Comparison of ENCODE assay signal across 9 cellular contexts in genomic region chr16:84726670-84727467, GRCh38. TPM values are rescaled to one million over a fixed set of nuclear protein-coding genes. Genes with fewer than 3 reads are reported as not detected.
DNase-seq lines count a peak whose midpoint lies in the region; ATAC-seq and TF ChIP-seq lines count a peak whose summit lies in the region.
"Had no signal": no experiment of that assay in that cellular context is flagged by ENCODE, and none has a peak within 500 bp of the region (broad histone marks: within the 10 kb centered on the region; RNA-seq: fewer than 3 reads in every experiment).

No MANE protein-coding gene starts in this region.

- 57% methylated on average over 12 of the region's 14 CpGs for WGBS in HUES64

- no peak for TF ChIP-seq CTCF in breast epithelium (IDR thresholded peaks at IDR 0.05)
- TF ChIP-seq CTCF in osteocyte (IDR thresholded peaks at IDR 0.05): no peak

- H3K27ac Mint-ChIP-seq in osteocyte (ENCODE audit: unreplicated experiment): peak overlapping the region; percentile 85
- no peak overlapping the region for H3K27ac Mint-ChIP-seq in activated naive CD4-positive, alpha-beta T cell treated with anti-CD3 and anti-CD28 coated beads, Interleukin-2, amount 10 ng/mL, durations not matched to agents 7 days and 5 days

- H3K27ac ChIP-seq in HUES64 (ENCODE audit: low read depth, low read length) (peak overlapping the region; percentile 19; the same call in 1 of the 2 replicates), breast epithelium (peak overlapping the region; percentile 71 to 83)

- no peaks in the 10 kb centered on the region for H3K27me3 Mint-ChIP-seq in osteocyte (ENCODE audit: unreplicated experiment)
- no peaks in the 10 kb centered on the region for H3K27me3 Mint-ChIP-seq in activated naive CD4-positive, alpha-beta T cell treated with anti-CD3 and anti-CD28 coated beads, Interleukin-2, amount 10 ng/mL, durations not matched to agents 7 days and 5 days

- DNase-seq in breast epithelium (ENCODE audit: low spot score in 2 of 2): no peak
- DNase-seq in osteocyte (ENCODE audit: extremely low spot score, unreplicated experiment): no peak
- DNase-seq in activated naive CD4-positive, alpha-beta T cell treated with anti-CD3 and anti-CD28 coated beads, Interleukin-2, amount 10 ng/mL, durations not matched to agents 7 days and 5 days: no peak
- DNase-seq in H4 (ENCODE audit: low spot score): no peak

- no peak overlapping the region for H3K4me3 ChIP-seq in HUES64 (ENCODE audit: low read length)
- H3K4me3 ChIP-seq in breast epithelium: peak overlapping the region in 1 of 3 donors; percentile 21
- H3K4me3 ChIP-seq: pancreas had no signal

- H3K9ac ChIP-seq in HUES64 (ENCODE audit: low read depth, low read length): peak overlapping the region; percentile 25; the same call in 1 of the 2 replicates

- H3K27me3 ChIP-seq in HUES64 (ENCODE audit: insufficient read depth, low read length) (no peaks in the 10 kb centered on the region), breast epithelium (no peaks in the 10 kb centered on the region)
- H3K27me3 ChIP-seq: pancreas had no signal

- H3K36me3 ChIP-seq in HUES64 (ENCODE audit: insufficient read depth, low read length): no peaks in the 10 kb centered on the region
- no peaks in the 10 kb centered on the region for H3K36me3 ChIP-seq in breast epithelium
- H3K36me3 ChIP-seq: pancreas had no signal

- H3K9me3 ChIP-seq in HUES64 (ENCODE audit: insufficient read depth, low read depth, low read length) (no peaks in the 10 kb centered on the region), breast epithelium (no peaks in the 10 kb centered on the region)
- H3K9me3 ChIP-seq: pancreas had no signal

- peak overlapping the region; percentile 59 for H3K4me3 Mint-ChIP-seq in osteocyte (ENCODE audit: unreplicated experiment)
- no peak overlapping the region for H3K4me3 Mint-ChIP-seq in activated naive CD4-positive, alpha-beta T cell treated with anti-CD3 and anti-CD28 coated beads, Interleukin-2, amount 10 ng/mL, durations not matched to agents 7 days and 5 days

- ATAC-seq in GM18502 (IDR thresholded peaks at IDR 0.05; ENCODE audit: poor library complexity, unreplicated experiment): peak; percentile 46
- no peak for ATAC-seq in GM21529 (IDR thresholded peaks at IDR 0.05; ENCODE audit: unreplicated experiment)
- ATAC-seq in GM21367 (IDR thresholded peaks at IDR 0.05; ENCODE audit: unreplicated experiment): no peak

- intact Hi-C loops in breast epithelium (cut with DNase I; ENCODE audit: low total_unique reads): no loop called here

- peaks cover 59% of the 10 kb centered on the region for H3K4me1 Mint-ChIP-seq in osteocyte (ENCODE audit: unreplicated experiment)
- H3K4me1 Mint-ChIP-seq in activated naive CD4-positive, alpha-beta T cell treated with anti-CD3 and anti-CD28 coated beads, Interleukin-2, amount 10 ng/mL, durations not matched to agents 7 days and 5 days: peaks cover 70% of the 10 kb centered on the region

- CTCF ChIA-PET in activated naive CD4-positive, alpha-beta T cell treated with anti-CD3 and anti-CD28 coated beads, Interleukin-2, amount 10 ng/mL, durations not matched to agents 7 days and 5 days (lab: Charles Lee): interaction anchor here (0.8 to 6.0 kb wide), 26 partner anchors 9 to 641 kb away, joined by 3 to 70 read pairs (median 4); no protein-coding TSS in a partner anchor

- no peak for TF ChIP-seq POLR2A in breast epithelium (IDR thresholded peaks at IDR 0.05)

- H3K36me3 Mint-ChIP-seq in osteocyte (ENCODE audit: unreplicated experiment): peaks cover 4% of the 10 kb centered on the region
- peaks cover 9% of the 10 kb centered on the region for H3K36me3 Mint-ChIP-seq in activated naive CD4-positive, alpha-beta T cell treated with anti-CD3 and anti-CD28 coated beads, Interleukin-2, amount 10 ng/mL, durations not matched to agents 7 days and 5 days

- no peaks in the 10 kb centered on the region for H3K9me3 Mint-ChIP-seq in osteocyte (ENCODE audit: unreplicated experiment)
- H3K9me3 Mint-ChIP-seq in activated naive CD4-positive, alpha-beta T cell treated with anti-CD3 and anti-CD28 coated beads, Interleukin-2, amount 10 ng/mL, durations not matched to agents 7 days and 5 days: no peaks in the 10 kb centered on the region

- H3K4me1 ChIP-seq in HUES64 (ENCODE audit: insufficient read depth, low read length) (peaks cover 73% of the 10 kb centered on the region), breast epithelium (peaks cover 0 to 29% of the 10 kb centered on the region in 2 donors)

RNA-seq across cellular contexts. Expression of gene USP10, which starts 27.1 kb away (rescaled TPM):
- 101 TPM for polyA plus RNA-seq in HUES64 (2013, experiment 1 of 2)
- 109 TPM for polyA plus RNA-seq in HUES64 (2013, experiment 2 of 2)
- total RNA-seq in breast epithelium: 10 to 100 TPM; 30.4 to 70.8 (median 51.5) TPM
- total RNA-seq in osteocyte: 46.3 and 56.6 TPM in 2 replicates
- 48.5 and 79.5 TPM in 2 replicates for total RNA-seq in H4 (2014; rRNA removed; shearing (Covaris generic))
